In the genomic region with DNA sequence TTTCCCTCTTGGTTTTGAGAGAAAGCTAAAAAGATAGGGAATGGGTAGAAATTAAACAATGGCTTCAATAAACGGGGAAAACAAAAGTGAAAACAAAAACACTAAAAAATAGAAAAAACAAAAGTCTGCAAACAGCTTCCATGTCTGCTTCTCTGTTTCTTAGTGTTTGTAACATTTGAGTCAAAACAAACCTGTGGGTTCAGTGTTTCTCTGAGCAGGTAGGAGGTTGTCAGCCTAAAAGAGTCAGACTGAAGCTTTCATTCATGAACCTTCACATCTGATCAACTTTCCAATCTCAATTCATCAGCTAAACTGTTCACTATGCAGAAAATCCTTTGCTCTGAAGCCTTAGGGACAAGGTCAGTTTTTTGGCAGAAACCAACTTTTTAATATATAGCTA, we compare ENCODE assay signal across 26 cellular contexts.
A peak's percentile ranks its signal among the peaks of the same experiment; 100 is the strongest.
DNase-seq lines count a peak whose midpoint lies in the region; ATAC-seq, FAIRE-seq and TF ChIP-seq lines count a peak whose summit lies in the region.
"Had no signal": no experiment of that assay in that cellular context is flagged by ENCODE, and none has a peak within 500 bp of the region (broad histone marks: within the 10 kb centered on the region; RNA-seq: fewer than 3 reads in every experiment).

No MANE protein-coding gene starts in this region.

- H3K9me3 Mint-ChIP-seq in activated T-helper 17 cell treated with anti-CD3 and anti-CD28 coated beads, Interleukin-2, amount 50 U/mL, for 72 hours: no peaks in the 10 kb centered on the region
- H3K9me3 Mint-ChIP-seq: T-helper 2 cell treated with Interferon-gamma antibody and Interleukin-4, amounts not matched to agents 5 μg/mL and 100 μg/mL, for 36 hours had no signal

- ATAC-seq in GM18873 (IDR thresholded peaks at IDR 0.05; ENCODE audit: low FRiP score, unreplicated experiment) (peak; percentile 71), HG03025 (IDR thresholded peaks at IDR 0.05; ENCODE audit: low FRiP score, unreplicated experiment) (peak; percentile 49), pancreas (no peak)
- ATAC-seq in activated T-helper 17 cell treated with anti-CD3 and anti-CD28 coated beads, Interleukin-2, amount 50 U/mL, for 72 hours (replicated peaks): peak; percentile 24

- H3K4me3 ChIP-seq in pancreas: no peak overlapping the region

- no peaks in the 10 kb centered on the region for H3K27me3 Mint-ChIP-seq in activated T-helper 17 cell treated with anti-CD3 and anti-CD28 coated beads, Interleukin-2, amount 50 U/mL, for 72 hours
- H3K27me3 Mint-ChIP-seq: CD4-positive, CD25-positive, alpha-beta regulatory T cell; IgD-negative memory B cell had no signal

- in situ Hi-C loops in GM13976 (cut with MboI; ENCODE audit: low sequenced_read_pairs, unreplicated experiment): no loop called here

- no peaks in the 10 kb centered on the region for H3K36me3 ChIP-seq in pancreas
- H3K36me3 ChIP-seq: BE2C had no signal

- 37 to 66% methylated on average over 1 of the region's 1 CpG for WGBS in pancreas, 2 donors

- H3K27ac Mint-ChIP-seq in activated T-helper 17 cell treated with anti-CD3 and anti-CD28 coated beads, Interleukin-2, amount 50 U/mL, for 72 hours: no peak overlapping the region
- H3K27ac Mint-ChIP-seq: CD4-positive, CD25-positive, alpha-beta regulatory T cell; H9; IgD-negative memory B cell; T-helper 2 cell treated with Interferon-gamma antibody and Interleukin-4, amounts not matched to agents 5 μg/mL and 100 μg/mL, for 36 hours had no signal

- no peaks in the 10 kb centered on the region for H3K36me3 Mint-ChIP-seq in activated T-helper 17 cell treated with anti-CD3 and anti-CD28 coated beads, Interleukin-2, amount 50 U/mL, for 72 hours (ENCODE audit: low read depth)
- H3K36me3 Mint-ChIP-seq: CD4-positive, CD25-positive, alpha-beta regulatory T cell; IgD-negative memory B cell had no signal

- H3K27ac ChIP-seq in pancreas: no peak overlapping the region

- DNase-seq in GM13976 (ENCODE audit: low spot score) (peak; percentile 35), pancreas (no peak), head of caudate nucleus (no peak), globus pallidus (ENCODE audit: low spot score) (no peak), NOMO-1 treated with DMSO at 0.1 percent for 48 hours (lab: John Stamatoyannopoulos, UW; ENCODE audit: unreplicated experiment) (no peak)
- DNase-seq: BE2C; CD4-positive, CD25-positive, alpha-beta regulatory T cell; COR-L47; H9; Karpas-422; NCI-H1092 treated with DMSO at 0.1 percent for 48 hours; NCI-H146; NCI-H2029 treated with DMSO at 0.1 percent for 48 hours; NCI-H2171 treated with DMSO at 0.1 percent for 48 hours; NCI-H446; NCI-H526 treated with DMSO at 0.1 percent for 48 hours; NK-92 treated with Interleukin-12 subunit alpha and Interleukin-12 subunit beta, amount 100 ng/mL, for 24 hours; Right ventricle myocardium superior had no signal

- TF ChIP-seq CTCF in GM13976 (IDR thresholded peaks at IDR 0.05; ENCODE audit: borderline replicate concordance, control extremely low read depth, extremely low read depth, insufficient read depth, missing control alignments) (no peak), pancreas (IDR thresholded peaks at IDR 0.05) (no peak)

- intact Hi-C loops in pancreas (cut with DNase I): no loop called here
- intact Hi-C loops in head of caudate nucleus (cut with DNase I): no loop called here

- H3K9me3 ChIP-seq in pancreas: no peaks in the 10 kb centered on the region
- H3K9me3 ChIP-seq: BE2C had no signal

- no peaks in the 10 kb centered on the region for H3K4me1 Mint-ChIP-seq in activated T-helper 17 cell treated with anti-CD3 and anti-CD28 coated beads, Interleukin-2, amount 50 U/mL, for 72 hours
- H3K4me1 Mint-ChIP-seq: H9, IgD-negative memory B cell had no signal

- H3K4me3 Mint-ChIP-seq in activated T-helper 17 cell treated with anti-CD3 and anti-CD28 coated beads, Interleukin-2, amount 50 U/mL, for 72 hours: no peak overlapping the region
- H3K4me3 Mint-ChIP-seq: CD4-positive, CD25-positive, alpha-beta regulatory T cell; H9; IgD-negative memory B cell; T-helper 2 cell treated with Interferon-gamma antibody and Interleukin-4, amounts not matched to agents 5 μg/mL and 100 μg/mL, for 36 hours had no signal

- no peaks in the 10 kb centered on the region for H3K27me3 ChIP-seq in pancreas

- no peaks in the 10 kb centered on the region for H3K4me1 ChIP-seq in pancreas
- H3K4me1 ChIP-seq: BE2C had no signal

- FAIRE-seq in pancreas (lab: Jason Lieb, UNC): no peak
- FAIRE-seq: A204.1, G401.6, GM12891 had no signal

Comparison
In these comparisons a context has a peak if more than half of its experiments do, and no peak if none do; other contexts are left out.
1. ATAC-seq: peak in GM18873 (single experiment), HG03025 (single experiment) and activated T-helper 17 cell treated with anti-CD3 and anti-CD28 coated beads, Interleukin-2, amount 50 U/mL, for 72 hours (single experiment); none in pancreas (0 of 4).